In the genomic region with DNA sequence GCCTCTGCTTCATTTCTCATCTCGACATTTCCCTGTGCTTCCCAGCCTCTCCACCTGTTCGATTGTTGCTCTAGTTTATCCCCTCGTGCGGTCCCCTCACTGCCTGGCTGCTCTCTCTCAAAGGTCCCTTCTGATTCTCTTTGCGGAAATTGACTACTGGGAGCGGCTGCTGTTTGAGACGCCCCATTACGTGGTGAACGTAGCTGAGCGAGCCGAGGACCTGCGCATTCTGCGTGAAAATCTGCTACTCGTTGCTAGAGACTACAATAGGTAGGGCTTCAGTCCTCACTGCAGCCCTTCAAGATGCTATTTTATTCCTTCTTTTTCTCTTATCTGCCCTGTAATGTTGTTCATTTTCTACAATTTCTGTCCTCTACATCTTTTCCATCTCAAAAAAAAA, we compare ENCODE assay signal across 23 cellular contexts. TPM values are rescaled to one million over a fixed set of nuclear protein-coding genes. Genes with fewer than 3 reads are reported as not detected.
"Had no signal": no experiment of that assay in that cellular context is flagged by ENCODE, and none has a peak within 500 bp of the region (broad histone marks: within the 10 kb centered on the region; RNA-seq: fewer than 3 reads in every experiment).

No MANE protein-coding gene starts in this region.

- DNase-seq: Karpas-422, KG1, MG63, NCI-H1092, NCI-H1105 treated with DMSO at 0.1 percent for 48 hours, NCI-H1417 treated with DMSO at 0.1 percent for 48 hours, NCI-H146, NCI-H1694 treated with DMSO at 0.1 percent for 48 hours, NCI-H1930, NCI-H2081, NCI-H2107, NCI-H2227 treated with DMSO at 0.1 percent for 48 hours, NCI-H524, NCI-H526 treated with DMSO at 0.1 percent for 48 hours, NCI-H748 treated with DMSO at 0.1 percent for 48 hours, RPMI8226, SHP77, SK-N-SH, SW 1271 had no signal

- H3K4me3 ChIP-seq: MG63 had no signal

- H3K27ac ChIP-seq: HL-60 had no signal

- H3K4me2 ChIP-seq: SK-N-SH had no signal

- H3K9me3 ChIP-seq: MG63, SK-N-SH had no signal

- H3K36me3 ChIP-seq: MG63 had no signal

- H3K9ac ChIP-seq: SK-N-SH had no signal

- FAIRE-seq: HTR-8/SVneo, RCC 7860 had no signal

- H3K27me3 ChIP-seq: MG63 had no signal

RNA-seq across cellular contexts. Expression of gene DNAH2, which starts 39.4 kb away (rescaled TPM):
- total RNA-seq: NCI-H460 had no signal
